ENCODE assay signal across 8 cellular contexts in the genomic region with DNA sequence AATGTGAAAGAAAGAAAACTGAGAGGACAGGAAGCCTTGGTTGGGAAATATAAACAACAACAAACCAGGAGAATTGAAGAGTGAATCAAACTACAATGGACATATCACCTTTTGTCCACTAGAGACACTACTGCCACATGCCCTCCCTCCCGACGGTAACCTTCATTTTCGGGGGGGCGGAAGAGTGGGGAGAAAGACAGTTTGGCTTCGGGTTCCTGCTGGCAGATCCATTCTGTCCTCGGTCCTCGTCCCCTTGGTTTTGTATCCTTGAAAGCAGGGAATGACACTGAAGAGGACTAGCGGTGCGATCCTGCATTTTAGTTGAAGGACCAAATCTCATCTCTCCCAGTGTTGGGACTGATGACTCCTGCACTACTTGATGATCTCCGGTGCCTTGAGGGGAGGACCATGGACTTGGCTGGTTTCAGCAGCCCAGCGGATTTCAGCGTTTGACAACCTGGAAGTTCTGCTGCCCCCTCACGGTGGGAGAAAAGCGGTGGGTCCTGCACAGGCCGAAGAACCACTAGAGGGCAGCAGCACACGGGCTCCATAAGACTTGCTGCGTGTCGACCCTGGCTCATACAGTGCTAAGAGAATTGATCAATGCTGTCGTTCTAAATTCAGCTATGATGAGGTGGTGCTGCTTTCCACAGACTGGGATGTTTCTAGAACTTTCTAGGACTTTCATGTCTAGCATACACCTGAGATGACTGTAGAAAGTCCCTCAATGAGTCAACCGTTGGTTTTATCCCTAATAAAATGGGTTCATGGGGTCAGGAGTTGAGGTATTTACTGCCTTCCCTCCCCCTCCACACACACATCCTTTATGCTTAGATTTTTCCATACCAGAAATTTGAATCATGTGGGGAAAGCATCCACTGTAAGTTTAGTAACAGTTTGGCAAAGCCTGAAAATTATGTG. TPM values are rescaled to one million over a fixed set of nuclear protein-coding genes. Genes with fewer than 3 reads are reported as not detected.
DNase-seq lines count a peak whose midpoint lies in the region; ATAC-seq, FAIRE-seq and TF ChIP-seq lines count a peak whose summit lies in the region.

No MANE protein-coding gene starts in this region.

- no peaks in the 10 kb centered on the region for H3K9me3 ChIP-seq in spleen

- TF ChIP-seq CTCF in AG09309 (IDR thresholded peaks at IDR 0.05; ENCODE audit: control insufficient read depth, insufficient read depth, low read depth, low read length, missing control alignments), result peak; percentile 100
- peak; percentile 100 for TF ChIP-seq CTCF in WI38 (IDR thresholded peaks at IDR 0.05; ENCODE audit: low read depth, low read length)
- TF ChIP-seq CTCF in bronchial epithelial cell (IDR thresholded peaks at IDR 0.05; ENCODE audit: insufficient read depth, low read length, severe bottlenecking), result peak; percentile 99
- TF ChIP-seq CTCF in spleen (IDR thresholded peaks at IDR 0.05 in 8 of 11, conservative IDR thresholded peaks at IDR 0.05 in 3 of 11), result peak; percentile 98 to 100 (median 99)

- H3K4me1 ChIP-seq in spleen, result peaks cover 0 to 23% (median 10%) of the 10 kb centered on the region in 6 donors

- 2 to 7% (median 5%) methylated on average over 19 to 20 of the region's 20 CpGs for WGBS in spleen, 5 donors

- ATAC-seq in GM19023 (IDR thresholded peaks at IDR 0.05; ENCODE audit: unreplicated experiment) (peak; percentile 98), HG03175 (IDR thresholded peaks at IDR 0.05; ENCODE audit: unreplicated experiment) (peak; percentile 93)

- H3K27me3 ChIP-seq in bronchial epithelial cell (ENCODE audit: control insufficient read depth, insufficient read depth, low read length), result no peaks in the 10 kb centered on the region
- H3K27me3 ChIP-seq in spleen (replicated peaks in 1 of 7), result no peaks in the 10 kb centered on the region

- DNase-seq in AG09309 (ENCODE audit: low read depth), result peak; percentile 84
- peak; percentile 98 for DNase-seq in NCI-H2227 (lab: John Stamatoyannopoulos, UW; ENCODE audit: unreplicated experiment)
- DNase-seq in bronchial epithelial cell (ENCODE audit: low read depth), result peak; percentile 87
- DNase-seq in inferior parietal cortex (ENCODE audit: extremely low spot score), result peak; percentile 94
- DNase-seq in spleen, result peak; percentile 96

- no peak for FAIRE-seq in bronchial epithelial cell (lab: Jason Lieb, UNC)

- intact Hi-C loops in spleen (cut with DNase I; ENCODE audit: low total_unique reads), result loop anchor here (10.0 kb wide), 2 partner anchors 191 to 289 kb away; no protein-coding TSS in a partner anchor

- no peak for TF ChIP-seq POLR2A in spleen (IDR thresholded peaks at IDR 0.05)

- peak overlapping the region; percentile 57 to 88 (median 75) for H3K27ac ChIP-seq in spleen

- H3K4me3 ChIP-seq in AG09309 (ENCODE audit: control insufficient read depth, low read depth, low read length) (peak overlapping the region; percentile 42), WI38 (ENCODE audit: low read depth, low read length) (peak overlapping the region; percentile 50), bronchial epithelial cell (ENCODE audit: low read depth, low read length) (peak overlapping the region; percentile 29), spleen (peak overlapping the region; percentile 16 to 75 (median 38))

- H3K36me3 ChIP-seq in bronchial epithelial cell (ENCODE audit: control insufficient read depth, insufficient read depth, low read length), result no peaks in the 10 kb centered on the region
- H3K36me3 ChIP-seq in spleen, result peaks cover 0 to 9% (median 0%) of the 10 kb centered on the region in 6 donors

RNA-seq across cellular contexts. Expression of gene ZNF131, which starts 15.1 kb away (rescaled TPM):
- total RNA-seq in bronchial epithelial cell, result 33.9 and 40.8 TPM in 2 replicates
- total RNA-seq in spleen, result 10 to 100 TPM; 35.9 to 52.0 (median 44.6) TPM
- 10 to 100 TPM; 29.7 to 42.6 (median 35.0) TPM for polyA plus RNA-seq in spleen

Comparison
In these comparisons a context has a peak if more than half of its experiments do, and no peak if none do; other contexts are left out.
1. Peak in every context shown above with its lines: DNase-seq, ATAC-seq, H3K4me3 ChIP-seq and H3K27ac ChIP-seq.